13 cellular contexts compared by ENCODE assay signal in the genomic region with DNA sequence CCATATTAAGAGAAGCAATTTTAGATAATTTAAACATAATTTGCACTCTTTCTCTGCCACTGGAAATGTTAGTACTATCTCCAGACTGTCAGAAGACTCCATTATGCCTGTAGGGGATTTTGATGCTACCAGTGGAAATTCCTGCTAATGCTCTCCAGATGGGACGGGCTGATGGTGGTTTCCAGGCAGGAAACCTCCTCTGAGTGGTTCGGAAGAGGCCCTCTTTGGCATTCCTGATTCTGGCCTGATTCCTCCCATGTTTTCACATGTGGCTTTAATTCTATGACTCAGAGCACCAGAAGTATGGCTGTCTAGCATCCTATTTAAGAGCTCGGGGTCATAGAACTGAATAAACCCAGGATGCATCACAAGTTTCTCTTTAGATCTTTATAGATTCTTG.
A peak's percentile ranks its signal among the peaks of the same experiment; 100 is the strongest.
DNase-seq lines count a peak whose midpoint lies in the region; ATAC-seq and TF ChIP-seq lines count a peak whose summit lies in the region.
"Had no signal": no experiment of that assay in that cellular context is flagged by ENCODE, and none has a peak within 500 bp of the region (broad histone marks: within the 10 kb centered on the region; RNA-seq: fewer than 3 reads in every experiment).

No MANE protein-coding gene starts in this region.

- no peak overlapping the region for H3K27ac Mint-ChIP-seq in glutamatergic neuron (ENCODE audit: unreplicated experiment)
- H3K27ac Mint-ChIP-seq: activated B cell treated with CpG ODN at 0.5 μM for 24 hours; activated T-helper 2 cell treated with anti-CD3 and anti-CD28 coated beads, Interferon-gamma antibody, Interleukin-2, Interleukin-4, amounts not matched to agents 10 μg/mL and 5 μg/mL and 100 μg/mL, durations not matched to agents 14 hours and 24 hours and 36 hours; natural killer cell treated with Interleukin-12 subunit alpha and Interleukin-12 subunit beta and Interleukin-15 and Interleukin-18, amount 100 ng/mL, for 72 hours had no signal

- H3K4me3 Mint-ChIP-seq in glutamatergic neuron (ENCODE audit: unreplicated experiment), result no peak overlapping the region
- H3K4me3 Mint-ChIP-seq: activated B cell treated with CpG ODN at 0.5 μM for 24 hours; natural killer cell treated with Interleukin-12 subunit alpha and Interleukin-12 subunit beta and Interleukin-15 and Interleukin-18, amount 100 ng/mL, for 72 hours had no signal

- POLR2A ChIA-PET in GM10248 (lab: Yijun Ruan, JAX), result no interaction called here

- H3K27me3 Mint-ChIP-seq in glutamatergic neuron (ENCODE audit: unreplicated experiment), result no peaks in the 10 kb centered on the region
- H3K27me3 Mint-ChIP-seq: activated B cell treated with CpG ODN at 0.5 μM for 24 hours; natural killer cell treated with Interleukin-12 subunit alpha and Interleukin-12 subunit beta and Interleukin-15 and Interleukin-18, amount 100 ng/mL, for 72 hours had no signal

- no peak for ATAC-seq in HG03571 (IDR thresholded peaks at IDR 0.05; ENCODE audit: unreplicated experiment)
- ATAC-seq: natural killer cell treated with Interleukin-12 subunit alpha and Interleukin-12 subunit beta and Interleukin-15 and Interleukin-18, amount 100 ng/mL, for 72 hours had no signal

- peaks cover 3% of the 10 kb centered on the region for H3K4me1 Mint-ChIP-seq in glutamatergic neuron (ENCODE audit: low read depth, unreplicated experiment)
- H3K4me1 Mint-ChIP-seq: activated B cell treated with CpG ODN at 0.5 μM for 24 hours had no signal

- TF ChIP-seq CTCF in foreskin fibroblast (IDR thresholded peaks at IDR 0.05; ENCODE audit: low read depth, low read length) (no peak), GM10248 (IDR thresholded peaks at IDR 0.05; ENCODE audit: control extremely low read depth, extremely low read depth, low read depth, missing control alignments) (no peak), glutamatergic neuron (IDR thresholded peaks at IDR 0.05; ENCODE audit: partially characterized antibody, unreplicated experiment) (no peak)

- H3K4me3 ChIP-seq in foreskin fibroblast (ENCODE audit: low read depth in 1 of 2, low read length in 2 of 2) (no peak overlapping the region), skeletal muscle cell (ENCODE audit: low read depth, low read length) (no peak overlapping the region)
- H3K4me3 ChIP-seq: suprapubic skin had no signal

- CTCF ChIA-PET in GM10248 (lab: Yijun Ruan, JAX), result no interaction called here

- DNase-seq in GM04504 (ENCODE audit: low read depth) (peak; percentile 87), SW480 (ENCODE audit: low spot score) (peak; percentile 70), foreskin fibroblast (peak; percentile 94 to 98), skeletal muscle cell (ENCODE audit: low read depth) (peak; percentile 95), GM10248 (ENCODE audit: extremely low spot score) (no peak), NCI-H345 (lab: John Stamatoyannopoulos, UW) (no peak), glutamatergic neuron (no peak)
- DNase-seq: activated B cell treated with CpG ODN at 0.5 μM for 24 hours, NCI-H2029 had no signal

- H3K36me3 Mint-ChIP-seq in glutamatergic neuron (ENCODE audit: unreplicated experiment), result no peaks in the 10 kb centered on the region
- H3K36me3 Mint-ChIP-seq: natural killer cell treated with Interleukin-12 subunit alpha and Interleukin-12 subunit beta and Interleukin-15 and Interleukin-18, amount 100 ng/mL, for 72 hours had no signal

- H3K9me3 Mint-ChIP-seq in glutamatergic neuron (ENCODE audit: unreplicated experiment), result no peaks in the 10 kb centered on the region
- H3K9me3 Mint-ChIP-seq: activated B cell treated with CpG ODN at 0.5 μM for 24 hours; activated T-helper 2 cell treated with anti-CD3 and anti-CD28 coated beads, Interferon-gamma antibody, Interleukin-2, Interleukin-4, amounts not matched to agents 10 μg/mL and 5 μg/mL and 100 μg/mL, durations not matched to agents 14 hours and 24 hours and 36 hours had no signal

Comparison
In these comparisons a context has a peak if more than half of its experiments do, and no peak if none do; other contexts are left out.
1. DNase-seq: peak in GM04504 (single experiment), SW480 (single experiment), foreskin fibroblast (2 of 2) and skeletal muscle cell (single experiment); none in GM10248 (single experiment), NCI-H345 (single experiment) and glutamatergic neuron (single experiment).